Comparison of ENCODE assay signal across 11 cellular contexts in genomic region chr18:44682181-44682870, GRCh38. TPM values are rescaled to one million over a fixed set of nuclear protein-coding genes. Genes with fewer than 3 reads are reported as not detected.
DNase-seq lines count a peak whose midpoint lies in the region; ATAC-seq and TF ChIP-seq lines count a peak whose summit lies in the region.
"Had no signal": no experiment of that assay in that cellular context is flagged by ENCODE, and none has a peak within 500 bp of the region (broad histone marks: within the 10 kb centered on the region; RNA-seq: fewer than 3 reads in every experiment).

No MANE protein-coding gene starts in this region.

- no peak for TF ChIP-seq POLR2A in Peyer's patch (IDR thresholded peaks at IDR 0.05)

- H3K9me3 ChIP-seq in Peyer's patch, result no peaks in the 10 kb centered on the region
- no peaks in the 10 kb centered on the region for H3K9me3 ChIP-seq in thymus (ENCODE audit: control insufficient read depth)
- H3K9me3 ChIP-seq: A549 had no signal

- H3K4me1 ChIP-seq in Peyer's patch (peaks cover 0 to 3% (median 0%) of the 10 kb centered on the region in 4 donors), thymus (ENCODE audit: control insufficient read depth, insufficient read depth, low read length) (peaks cover 3% of the 10 kb centered on the region)
- H3K4me1 ChIP-seq: A549 had no signal

- no peaks in the 10 kb centered on the region for H3K27me3 ChIP-seq in Peyer's patch
- peaks cover 7% of the 10 kb centered on the region for H3K27me3 ChIP-seq in thymus (ENCODE audit: control insufficient read depth, insufficient read depth)

- H3K36me3 ChIP-seq in Peyer's patch (no peaks in the 10 kb centered on the region), thymus (ENCODE audit: control insufficient read depth, insufficient read depth) (no peaks in the 10 kb centered on the region)

- H3K4me3 ChIP-seq in Peyer's patch, result peak overlapping the region; percentile 73 to 81 (median 76)
- no peak overlapping the region for H3K4me3 ChIP-seq in thymus (ENCODE audit: low read length)
- H3K4me3 ChIP-seq: A549 had no signal

- peak overlapping the region; percentile 15 to 95 (median 71) for H3K27ac ChIP-seq in Peyer's patch
- peak overlapping the region; percentile 46 for H3K27ac ChIP-seq in thymus (ENCODE audit: low read depth)
- H3K27ac ChIP-seq: A549 had no signal

- WGBS in thymus, result 79% methylated on average over 12 of the region's 12 CpGs

- no peak for TF ChIP-seq CTCF in Peyer's patch (IDR thresholded peaks at IDR 0.05)

- peak; percentile 38 for DNase-seq in NCI-H1092 treated with DMSO at 0.1 percent for 48 hours (lab: John Stamatoyannopoulos, UW)
- no peak for DNase-seq in NCI-H1092 (lab: John Stamatoyannopoulos, UW)
- peak in 2 of 3 donors; percentile 61 to 69 for DNase-seq in Peyer's patch
- DNase-seq in iPS-NIHi11 (ENCODE audit: low spot score), result peak; percentile 55
- DNase-seq in NCI-H187 treated with DMSO at 0.1 percent for 48 hours (lab: John Stamatoyannopoulos, UW), result no peak
- no peak for DNase-seq in OCI-M1 (lab: John Stamatoyannopoulos, UW)
- DNase-seq: activated effector memory CD4-positive, alpha-beta T cell treated with Interleukin-2 at 50 U/mL for 16 hours; NCI-H1930 had no signal

- ATAC-seq in GM19397 (IDR thresholded peaks at IDR 0.05; ENCODE audit: unreplicated experiment), result no peak
- ATAC-seq: A549 had no signal

RNA-seq across cellular contexts. Expression of gene SETBP1, which starts 1.6 kb away (rescaled TPM):
- 10 to 100 TPM in 3 of 4 donors, 1 to 10 TPM in 1; 3.3 to 86.6 (median 16.3) TPM for total RNA-seq in Peyer's patch
- 3.3 TPM for polyA plus RNA-seq in thymus

Comparison
In these comparisons a context has a peak if more than half of its experiments do, and no peak if none do; other contexts are left out.
1. DNase-seq: peak in NCI-H1092 treated with DMSO at 0.1 percent for 48 hours (single experiment), Peyer's patch (2 of 3) and iPS-NIHi11 (single experiment); none in NCI-H1092 (single experiment), NCI-H187 treated with DMSO at 0.1 percent for 48 hours (single experiment) and OCI-M1 (single experiment).